In the genomic region with DNA sequence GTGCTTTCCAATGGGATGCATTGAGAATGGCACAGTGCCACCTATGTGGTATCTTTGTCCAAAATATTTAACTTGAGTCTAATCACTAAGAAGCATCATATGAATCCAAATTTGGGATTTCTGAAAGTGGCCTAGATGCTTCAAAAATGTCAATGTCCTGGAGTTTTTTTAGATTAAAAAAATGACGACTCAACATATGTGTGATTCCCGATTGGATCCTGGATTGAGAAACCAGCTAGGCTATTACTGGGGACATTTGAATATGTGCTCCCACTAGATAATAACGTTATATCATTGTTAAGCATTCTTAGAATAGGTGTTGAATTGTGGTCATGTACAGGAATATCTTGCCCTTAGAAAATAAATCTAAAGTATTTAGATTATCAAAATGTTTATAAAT, we compare ENCODE assay signal across 8 cellular contexts.
"Had no signal": no experiment of that assay in that cellular context is flagged by ENCODE, and none has a peak within 500 bp of the region (broad histone marks: within the 10 kb centered on the region; RNA-seq: fewer than 3 reads in every experiment).

No MANE protein-coding gene starts in this region.

- DNase-seq: GDM1, GF-D8 had no signal

- H3K4me3 ChIP-seq: GM12878 had no signal

- ATAC-seq: GM12878 had no signal

- FAIRE-seq: G401.6, GM12878, GM12891, GM12892, GM18507, GM19239 had no signal
